ENCODE assay signal across 2 cellular contexts in genomic region chr1:246515390-246516005, GRCh38.
TF ChIP-seq lines count a peak whose summit lies in the region.

No MANE protein-coding gene starts in this region.

TF ChIP-seq in IMR-90, 13 proteins besides CTCF, POLR2A, EP300 and RAD21:
- TF ChIP-seq RCOR1 (IDR thresholded peaks at IDR 0.05; ENCODE audit: insufficient replicate concordance, low read length) (peak; percentile 78), MXI1 (IDR thresholded peaks at IDR 0.05; ENCODE audit: borderline replicate concordance, low read depth, low read length) (no peak)

TF ChIP-seq in GM12878, 131 proteins besides CTCF, POLR2A, EP300 and RAD21:
- TF ChIP-seq CBX5 (IDR thresholded peaks at IDR 0.05; ENCODE audit: low read depth) (peak; percentile 99), SKIL (IDR thresholded peaks at IDR 0.05; ENCODE audit: low read depth, poor library complexity, severe bottlenecking) (peak; percentile 62), SIX5 (IDR thresholded peaks at IDR 0.05; ENCODE audit: low read depth, low read length, severe bottlenecking) (no peak), KLF5 (IDR thresholded peaks at IDR 0.05; ENCODE audit: partially characterized antibody) (peak; percentile 95), RELB (IDR thresholded peaks at IDR 0.05; ENCODE audit: low read depth) (peak; percentile 67; the same call in 1 of the 2 replicates)
